ENCODE assay signal across 9 cellular contexts in genomic region chr17:68399638-68400403, GRCh38.
A peak's percentile ranks its signal among the peaks of the same experiment; 100 is the strongest.
DNase-seq lines count a peak whose midpoint lies in the region; ATAC-seq and TF ChIP-seq lines count a peak whose summit lies in the region.
"Had no signal": no experiment of that assay in that cellular context is flagged by ENCODE, and none has a peak within 500 bp of the region (broad histone marks: within the 10 kb centered on the region; RNA-seq: fewer than 3 reads in every experiment).

No MANE protein-coding gene starts in this region.

- peak overlapping the region; percentile 53 for H3K4me3 ChIP-seq in SK-N-MC
- no peak overlapping the region for H3K4me3 ChIP-seq in tibial artery
- H3K4me3 ChIP-seq: testis had no signal

- H3K27me3 ChIP-seq in tibial artery, result no peaks in the 10 kb centered on the region
- H3K27me3 ChIP-seq: testis had no signal

- H3K27ac ChIP-seq in SK-N-MC (no peak overlapping the region), tibial artery (no peak overlapping the region)
- H3K27ac ChIP-seq: testis had no signal

- DNase-seq in GM04503 (ENCODE audit: low read depth) (peak; percentile 27), SK-N-MC (ENCODE audit: low read depth, low spot score) (no peak), dedifferentiated amniotic fluid mesenchymal stem cell (ENCODE audit: extremely low spot score) (peak; percentile 81), NCI-H1436 (lab: John Stamatoyannopoulos, UW) (no peak), tibial artery (no peak)
- peak; percentile 21 to 37 for DNase-seq in stimulated activated CD4-positive, alpha-beta T cell treated with anti-CD3 and anti-CD28 coated beads, Interleukin-12 subunit alpha, Interleukin-12 subunit beta, amount 100 ng/mL, for 24 hours (ENCODE audit: low read depth in 2 of 2)

- TF ChIP-seq CTCF in tibial artery (IDR thresholded peaks at IDR 0.05), result no peak

- H3K36me3 ChIP-seq in SK-N-MC (ENCODE audit: insufficient read depth, low read length) (no peaks in the 10 kb centered on the region), tibial artery (no peaks in the 10 kb centered on the region)

- intact Hi-C loops in tibial artery (cut with DNase I; ENCODE audit: low total_unique reads), result no loop called here

- peaks cover 0 to 2% (median 0%) of the 10 kb centered on the region in 4 donors for H3K4me1 ChIP-seq in tibial artery

- no peak overlapping the region for H3K9ac ChIP-seq in SK-N-MC (ENCODE audit: insufficient read length)

- ATAC-seq in HG03175 (IDR thresholded peaks at IDR 0.05; ENCODE audit: unreplicated experiment), result no peak
- no peak for ATAC-seq in GM21576 (IDR thresholded peaks at IDR 0.05; ENCODE audit: unreplicated experiment)

- H3K9me3 ChIP-seq in SK-N-MC (ENCODE audit: low read depth, low read length) (no peaks in the 10 kb centered on the region), tibial artery (peaks cover 0 to 3% (median 0%) of the 10 kb centered on the region in 3 donors)
- H3K9me3 ChIP-seq: testis had no signal

Comparison
In these comparisons a context has a peak if more than half of its experiments do, and no peak if none do; other contexts are left out.
1. DNase-seq: peak in GM04503 (single experiment), dedifferentiated amniotic fluid mesenchymal stem cell (single experiment) and stimulated activated CD4-positive, alpha-beta T cell treated with anti-CD3 and anti-CD28 coated beads, Interleukin-12 subunit alpha, Interleukin-12 subunit beta, amount 100 ng/mL, for 24 hours (2 of 2); none in SK-N-MC (single experiment), NCI-H1436 (single experiment) and tibial artery (0 of 2).